ENCODE assay signal across 2 cellular contexts in the genomic region with DNA sequence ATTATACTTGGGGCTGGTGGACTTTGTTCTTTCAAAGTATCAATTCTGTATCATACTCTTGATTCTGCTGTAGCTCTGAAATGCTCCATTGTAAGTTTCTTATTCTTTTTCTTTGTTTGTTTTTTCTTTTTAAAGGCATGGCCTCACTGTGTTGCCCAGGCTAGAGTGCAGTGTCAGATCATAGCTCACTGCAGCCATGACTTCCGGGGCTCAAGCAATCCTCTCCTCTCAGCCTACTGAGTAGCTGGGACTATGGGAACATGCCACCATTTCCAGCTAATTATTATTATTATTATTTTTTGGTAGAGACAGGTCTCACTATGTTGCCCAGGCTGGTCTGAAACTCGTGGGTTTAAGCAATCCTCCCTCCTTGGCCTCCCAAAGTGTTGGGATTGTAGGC.
TF ChIP-seq lines count a peak whose summit lies in the region.

No MANE protein-coding gene starts in this region.

TF ChIP-seq in HCT116, 20 proteins besides CTCF, POLR2A, EP300 and RAD21:
- no peak for TF ChIP-seq SP1 (IDR thresholded peaks at IDR 0.05; ENCODE audit: low read depth)

TF ChIP-seq in HepG2, 621 proteins besides CTCF, POLR2A, EP300 and RAD21:
- TF ChIP-seq, protein P1, sequence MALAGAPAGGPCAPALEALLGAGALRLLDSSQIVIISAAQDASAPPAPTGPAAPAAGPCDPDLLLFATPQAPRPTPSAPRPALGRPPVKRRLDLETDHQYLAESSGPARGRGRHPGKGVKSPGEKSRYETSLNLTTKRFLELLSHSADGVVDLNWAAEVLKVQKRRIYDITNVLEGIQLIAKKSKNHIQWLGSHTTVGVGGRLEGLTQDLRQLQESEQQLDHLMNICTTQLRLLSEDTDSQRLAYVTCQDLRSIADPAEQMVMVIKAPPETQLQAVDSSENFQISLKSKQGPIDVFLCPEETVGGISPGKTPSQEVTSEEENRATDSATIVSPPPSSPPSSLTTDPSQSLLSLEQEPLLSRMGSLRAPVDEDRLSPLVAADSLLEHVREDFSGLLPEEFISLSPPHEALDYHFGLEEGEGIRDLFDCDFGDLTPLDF (CRISPR knock-in tag; IDR thresholded peaks at IDR 0.05), result 0 out of 2 replicates have a peak, but pooled peaks have one; percentile 2
- TF ChIP-seq MEIS1 (CRISPR knock-in tag; IDR thresholded peaks at IDR 0.05; ENCODE audit: borderline replicate concordance) (0 out of 2 replicates have a peak, but pooled peaks have one; percentile 54), ZNF121 (CRISPR knock-in tag; IDR thresholded peaks at IDR 0.05) (peak; percentile 59; the same call in 1 of the 2 replicates), ZNF382 (CRISPR knock-in tag; IDR thresholded peaks at IDR 0.05; ENCODE audit: borderline replicate concordance) (no peak), KAT2B (IDR thresholded peaks at IDR 0.05; ENCODE audit: borderline replicate concordance, low read depth, low read length) (peak; percentile 15; the same call in 1 of the 2 replicates), ZBTB20 (CRISPR knock-in tag; IDR thresholded peaks at IDR 0.05; ENCODE audit: borderline replicate concordance, low read depth) (0 out of 2 replicates have a peak, but pooled peaks have one; percentile 25), PRPF4 (IDR thresholded peaks at IDR 0.05; ENCODE audit: low read depth, low read length, poor library complexity, severe bottlenecking) (no peak), ELF1 (CRISPR knock-in tag; IDR thresholded peaks at IDR 0.05) (0 out of 2 replicates have a peak, but pooled peaks have one; percentile 18), MAZ (IDR thresholded peaks at IDR 0.05; ENCODE audit: borderline replicate concordance, low read depth, low read length) (peak; percentile 18; the same call in 1 of the 2 replicates), MAZ (CRISPR knock-in tag; IDR thresholded peaks at IDR 0.05; ENCODE audit: low read depth) (no peak)
- TF ChIP-seq, protein P2, sequence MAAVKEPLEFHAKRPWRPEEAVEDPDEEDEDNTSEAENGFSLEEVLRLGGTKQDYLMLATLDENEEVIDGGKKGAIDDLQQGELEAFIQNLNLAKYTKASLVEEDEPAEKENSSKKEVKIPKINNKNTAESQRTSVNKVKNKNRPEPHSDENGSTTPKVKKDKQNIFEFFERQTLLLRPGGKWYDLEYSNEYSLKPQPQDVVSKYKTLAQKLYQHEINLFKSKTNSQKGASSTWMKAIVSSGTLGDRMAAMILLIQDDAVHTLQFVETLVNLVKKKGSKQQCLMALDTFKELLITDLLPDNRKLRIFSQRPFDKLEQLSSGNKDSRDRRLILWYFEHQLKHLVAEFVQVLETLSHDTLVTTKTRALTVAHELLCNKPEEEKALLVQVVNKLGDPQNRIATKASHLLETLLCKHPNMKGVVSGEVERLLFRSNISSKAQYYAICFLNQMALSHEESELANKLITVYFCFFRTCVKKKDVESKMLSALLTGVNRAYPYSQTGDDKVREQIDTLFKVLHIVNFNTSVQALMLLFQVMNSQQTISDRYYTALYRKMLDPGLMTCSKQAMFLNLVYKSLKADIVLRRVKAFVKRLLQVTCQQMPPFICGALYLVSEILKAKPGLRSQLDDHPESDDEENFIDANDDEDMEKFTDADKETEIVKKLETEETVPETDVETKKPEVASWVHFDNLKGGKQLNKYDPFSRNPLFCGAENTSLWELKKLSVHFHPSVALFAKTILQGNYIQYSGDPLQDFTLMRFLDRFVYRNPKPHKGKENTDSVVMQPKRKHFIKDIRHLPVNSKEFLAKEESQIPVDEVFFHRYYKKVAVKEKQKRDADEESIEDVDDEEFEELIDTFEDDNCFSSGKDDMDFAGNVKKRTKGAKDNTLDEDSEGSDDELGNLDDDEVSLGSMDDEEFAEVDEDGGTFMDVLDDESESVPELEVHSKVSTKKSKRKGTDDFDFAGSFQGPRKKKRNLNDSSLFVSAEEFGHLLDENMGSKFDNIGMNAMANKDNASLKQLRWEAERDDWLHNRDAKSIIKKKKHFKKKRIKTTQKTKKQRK (IDR thresholded peaks at IDR 0.05; ENCODE audit: low read length), result no peak
- TF ChIP-seq, protein P3, sequence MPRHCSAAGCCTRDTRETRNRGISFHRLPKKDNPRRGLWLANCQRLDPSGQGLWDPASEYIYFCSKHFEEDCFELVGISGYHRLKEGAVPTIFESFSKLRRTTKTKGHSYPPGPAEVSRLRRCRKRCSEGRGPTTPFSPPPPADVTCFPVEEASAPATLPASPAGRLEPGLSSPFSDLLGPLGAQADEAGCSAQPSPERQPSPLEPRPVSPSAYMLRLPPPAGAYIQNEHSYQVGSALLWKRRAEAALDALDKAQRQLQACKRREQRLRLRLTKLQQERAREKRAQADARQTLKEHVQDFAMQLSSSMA (CRISPR knock-in tag; IDR thresholded peaks at IDR 0.05), result 0 out of 2 replicates have a peak, but pooled peaks have one; percentile 11
- TF ChIP-seq, protein P4, sequence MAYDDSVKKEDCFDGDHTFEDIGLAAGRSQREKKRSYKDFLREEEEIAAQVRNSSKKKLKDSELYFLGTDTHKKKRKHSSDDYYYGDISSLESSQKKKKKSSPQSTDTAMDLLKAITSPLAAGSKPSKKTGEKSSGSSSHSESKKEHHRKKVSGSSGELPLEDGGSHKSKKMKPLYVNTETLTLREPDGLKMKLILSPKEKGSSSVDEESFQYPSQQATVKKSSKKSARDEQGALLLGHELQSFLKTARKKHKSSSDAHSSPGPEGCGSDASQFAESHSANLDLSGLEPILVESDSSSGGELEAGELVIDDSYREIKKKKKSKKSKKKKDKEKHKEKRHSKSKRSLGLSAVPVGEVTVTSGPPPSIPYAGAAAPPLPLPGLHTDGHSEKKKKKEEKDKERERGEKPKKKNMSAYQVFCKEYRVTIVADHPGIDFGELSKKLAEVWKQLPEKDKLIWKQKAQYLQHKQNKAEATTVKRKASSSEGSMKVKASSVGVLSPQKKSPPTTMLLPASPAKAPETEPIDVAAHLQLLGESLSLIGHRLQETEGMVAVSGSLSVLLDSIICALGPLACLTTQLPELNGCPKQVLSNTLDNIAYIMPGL (CRISPR knock-in tag; IDR thresholded peaks at IDR 0.05; ENCODE audit: borderline replicate concordance in 1 of 2, low read depth in 1 of 2), result 0 out of 4 replicates have a peak, but pooled peaks of 1 of the 2 experiments have one; percentile 37
- TF ChIP-seq, protein P5, sequence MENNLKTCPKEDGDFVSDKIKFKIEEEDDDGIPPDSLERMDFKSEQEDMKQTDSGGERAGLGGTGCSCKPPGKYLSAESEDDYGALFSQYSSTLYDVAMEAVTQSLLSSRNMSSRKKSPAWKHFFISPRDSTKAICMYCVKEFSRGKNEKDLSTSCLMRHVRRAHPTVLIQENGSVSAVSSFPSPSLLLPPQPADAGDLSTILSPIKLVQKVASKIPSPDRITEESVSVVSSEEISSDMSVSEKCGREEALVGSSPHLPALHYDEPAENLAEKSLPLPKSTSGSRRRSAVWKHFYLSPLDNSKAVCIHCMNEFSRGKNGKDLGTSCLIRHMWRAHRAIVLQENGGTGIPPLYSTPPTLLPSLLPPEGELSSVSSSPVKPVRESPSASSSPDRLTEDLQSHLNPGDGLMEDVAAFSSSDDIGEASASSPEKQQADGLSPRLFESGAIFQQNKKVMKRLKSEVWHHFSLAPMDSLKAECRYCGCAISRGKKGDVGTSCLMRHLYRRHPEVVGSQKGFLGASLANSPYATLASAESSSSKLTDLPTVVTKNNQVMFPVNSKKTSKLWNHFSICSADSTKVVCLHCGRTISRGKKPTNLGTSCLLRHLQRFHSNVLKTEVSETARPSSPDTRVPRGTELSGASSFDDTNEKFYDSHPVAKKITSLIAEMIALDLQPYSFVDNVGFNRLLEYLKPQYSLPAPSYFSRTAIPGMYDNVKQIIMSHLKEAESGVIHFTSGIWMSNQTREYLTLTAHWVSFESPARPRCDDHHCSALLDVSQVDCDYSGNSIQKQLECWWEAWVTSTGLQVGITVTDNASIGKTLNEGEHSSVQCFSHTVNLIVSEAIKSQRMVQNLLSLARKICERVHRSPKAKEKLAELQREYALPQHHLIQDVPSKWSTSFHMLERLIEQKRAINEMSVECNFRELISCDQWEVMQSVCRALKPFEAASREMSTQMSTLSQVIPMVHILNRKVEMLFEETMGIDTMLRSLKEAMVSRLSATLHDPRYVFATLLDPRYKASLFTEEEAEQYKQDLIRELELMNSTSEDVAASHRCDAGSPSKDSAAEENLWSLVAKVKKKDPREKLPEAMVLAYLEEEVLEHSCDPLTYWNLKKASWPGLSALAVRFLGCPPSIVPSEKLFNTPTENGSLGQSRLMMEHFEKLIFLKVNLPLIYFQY (CRISPR knock-in tag; IDR thresholded peaks at IDR 0.05; ENCODE audit: borderline replicate concordance), result 0 out of 2 replicates have a peak, but pooled peaks have one; percentile 11
